ENCODE assay signal across 23 cellular contexts in the genomic region with DNA sequence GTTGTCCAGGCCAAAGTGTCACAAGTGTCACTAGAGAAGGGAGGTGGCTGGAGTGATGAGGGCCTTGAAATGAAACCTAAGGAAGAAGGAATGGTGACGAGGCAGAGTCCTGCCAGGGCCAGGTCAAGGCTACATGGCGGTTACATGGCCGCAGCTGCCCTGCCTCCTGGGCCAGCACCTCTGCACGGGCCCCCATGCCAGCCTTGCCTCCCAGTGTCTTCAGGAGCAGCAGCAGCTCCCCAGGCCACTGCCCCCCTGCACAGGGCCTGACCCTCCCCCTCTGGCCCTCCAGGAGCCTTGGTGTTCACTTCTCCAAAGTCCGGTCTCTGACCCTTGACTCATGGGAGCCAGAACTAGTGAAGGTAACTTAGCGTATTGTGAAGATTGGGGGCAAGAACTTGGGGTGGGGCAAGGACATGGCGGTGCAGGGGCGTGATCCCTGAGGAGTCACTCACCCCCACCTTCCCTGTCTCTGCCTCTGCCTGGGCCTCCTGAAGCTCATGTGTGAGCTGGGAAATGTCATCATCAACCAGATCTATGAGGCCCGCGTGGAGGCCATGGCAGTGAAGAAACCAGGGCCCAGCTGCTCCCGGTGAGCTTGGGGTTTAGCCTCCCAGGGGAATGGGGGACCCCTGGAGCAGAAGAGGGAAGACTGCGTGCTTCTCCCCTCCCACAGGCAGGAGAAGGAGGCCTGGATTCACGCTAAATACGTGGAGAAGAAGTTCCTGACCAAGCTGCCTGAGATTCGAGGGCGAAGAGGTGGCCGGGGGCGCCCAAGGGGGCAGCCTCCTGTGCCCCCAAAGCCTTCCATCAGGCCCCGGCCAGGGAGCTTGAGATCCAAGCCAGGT. TPM values are rescaled to one million over a fixed set of nuclear protein-coding genes. Genes with fewer than 3 reads are reported as not detected.
A peak's percentile ranks its signal among the peaks of the same experiment; 100 is the strongest.
DNase-seq lines count a peak whose midpoint lies in the region; ATAC-seq and TF ChIP-seq lines count a peak whose summit lies in the region.
"Had no signal": no experiment of that assay in that cellular context is flagged by ENCODE, and none has a peak within 500 bp of the region (broad histone marks: within the 10 kb centered on the region; RNA-seq: fewer than 3 reads in every experiment).

No MANE protein-coding gene starts in this region.

- CTCF ChIA-PET in HEK293 (lab: Yijun Ruan, JAX): interaction anchor here (0.6 to 3.5 kb wide), 11 partner anchors 19 to 646 kb away, joined by 3 to 29 read pairs (median 4); a partner anchor contains a TSS

- peaks cover 35% of the 10 kb centered on the region for H3K4me1 Mint-ChIP-seq in activated T-cell treated with anti-CD3 and anti-CD28 coated beads, Interleukin-2, amount 50 U/mL, for 24 hours (ENCODE audit: low read depth)
- H3K4me1 Mint-ChIP-seq in effector memory CD8-positive, alpha-beta T cell (ENCODE audit: low read depth in 2 of 2): peaks cover 27 to 36% of the 10 kb centered on the region in 2 donors
- peaks cover 21% of the 10 kb centered on the region for H3K4me1 Mint-ChIP-seq in progenitor cell of endocrine pancreas (ENCODE audit: low read depth)

- H3K4me3 ChIP-seq in HEK293 (ENCODE audit: low read depth, low read length): no peak overlapping the region
- H3K4me3 ChIP-seq: BLaER1 treated with 17β-estradiol and CSF1 and Interleukin-3, amounts not matched to agents 10 nM and 100 nM; heart right ventricle; uterus had no signal

- DNase-seq in activated T-cell treated with anti-CD3 and anti-CD28 coated beads, Interleukin-2, amount 50 U/mL, for 24 hours: no peak
- no peak for DNase-seq in activated T-cell treated with anti-CD3 and anti-CD28 coated beads, Interleukin-2, amount 50 U/mL, for 1 hour
- no peak for DNase-seq in effector memory CD8-positive, alpha-beta T cell
- no peak for DNase-seq in progenitor cell of endocrine pancreas (ENCODE audit: low spot score, unreplicated experiment)
- no peak for DNase-seq in NCI-H1694 (lab: John Stamatoyannopoulos, UW)
- no peak for DNase-seq in caudate nucleus (lab: John Stamatoyannopoulos, UW)
- DNase-seq in NCI-H1048 (lab: John Stamatoyannopoulos, UW): no peak
- DNase-seq: anterior cingulate cortex, DMS 273 treated with DMSO at 0.1 percent for 48 hours, GDM1, H9, heart right ventricle, immature natural killer cell, NCI-H1436, NCI-H2171, SHP77, uterus had no signal

- H3K36me3 Mint-ChIP-seq in activated T-cell treated with anti-CD3 and anti-CD28 coated beads, Interleukin-2, amount 50 U/mL, for 24 hours (ENCODE audit: low read depth): peaks cover 90% of the 10 kb centered on the region
- H3K36me3 Mint-ChIP-seq in effector memory CD8-positive, alpha-beta T cell (ENCODE audit: insufficient read depth): peaks cover 69% of the 10 kb centered on the region
- H3K36me3 Mint-ChIP-seq in progenitor cell of endocrine pancreas (ENCODE audit: insufficient read depth): no peaks in the 10 kb centered on the region

- H3K9me3 Mint-ChIP-seq in activated T-cell treated with anti-CD3 and anti-CD28 coated beads, Interleukin-2, amount 50 U/mL, for 24 hours: no peaks in the 10 kb centered on the region
- no peaks in the 10 kb centered on the region for H3K9me3 Mint-ChIP-seq in effector memory CD8-positive, alpha-beta T cell
- no peaks in the 10 kb centered on the region for H3K9me3 Mint-ChIP-seq in progenitor cell of endocrine pancreas (ENCODE audit: low read depth)
- H3K9me3 Mint-ChIP-seq: H9, immature natural killer cell had no signal

- H3K4me3 Mint-ChIP-seq in activated T-cell treated with anti-CD3 and anti-CD28 coated beads, Interleukin-2, amount 50 U/mL, for 24 hours: no peak overlapping the region
- no peak overlapping the region for H3K4me3 Mint-ChIP-seq in effector memory CD8-positive, alpha-beta T cell
- no peak overlapping the region for H3K4me3 Mint-ChIP-seq in progenitor cell of endocrine pancreas (ENCODE audit: low read depth)
- H3K4me3 Mint-ChIP-seq: immature natural killer cell had no signal

- no peaks in the 10 kb centered on the region for H3K36me3 ChIP-seq in HEK293 (ENCODE audit: control insufficient read depth in 2 of 2, insufficient read depth in 1 of 2, low read length in 2 of 2)
- H3K36me3 ChIP-seq: uterus had no signal

- H3K27ac ChIP-seq in HEK293 (ENCODE audit: extremely low read depth, low read depth, low read length) (no peak overlapping the region), caudate nucleus (ENCODE audit: low read depth, low read length) (no peak overlapping the region)
- H3K27ac ChIP-seq: BLaER1 treated with 17β-estradiol and CSF1 and Interleukin-3, amounts not matched to agents 10 nM and 100 nM had no signal

- POLR2A ChIA-PET in HEK293 (lab: Yijun Ruan, JAX): interaction anchor here (0.6 to 4.4 kb wide), 4 partner anchors 18 to 140 kb away, joined by 3 to 25 read pairs (median 4); a partner anchor contains a TSS

- H3K9me3 ChIP-seq in HEK293 (ENCODE audit: control insufficient read depth, insufficient read depth, low read depth, low read length): no peaks in the 10 kb centered on the region
- H3K9me3 ChIP-seq: BLaER1 treated with 17β-estradiol and CSF1 and Interleukin-3, amounts not matched to agents 10 nM and 100 nM; heart right ventricle; uterus had no signal

- peak overlapping the region; percentile 37 for H3K27ac Mint-ChIP-seq in activated T-cell treated with anti-CD3 and anti-CD28 coated beads, Interleukin-2, amount 50 U/mL, for 24 hours
- H3K27ac Mint-ChIP-seq in effector memory CD8-positive, alpha-beta T cell: peak overlapping the region; percentile 84 to 90
- peak overlapping the region; percentile 20 for H3K27ac Mint-ChIP-seq in progenitor cell of endocrine pancreas

- H3K4me1 ChIP-seq in HEK293 (ENCODE audit: control insufficient read depth, insufficient read depth, low read length): peaks cover 14% of the 10 kb centered on the region

- no peak for ATAC-seq in effector memory CD8-positive, alpha-beta T cell (replicated peaks)
- ATAC-seq: heart right ventricle had no signal

- H3K27me3 Mint-ChIP-seq in activated T-cell treated with anti-CD3 and anti-CD28 coated beads, Interleukin-2, amount 50 U/mL, for 24 hours: no peaks in the 10 kb centered on the region
- H3K27me3 Mint-ChIP-seq in effector memory CD8-positive, alpha-beta T cell: no peaks in the 10 kb centered on the region
- H3K27me3 Mint-ChIP-seq in progenitor cell of endocrine pancreas: peaks cover 8% of the 10 kb centered on the region

- TF ChIP-seq CTCF in HEK293 (tag by site-specific recombination; IDR thresholded peaks at IDR 0.05) (no peak), progenitor cell of endocrine pancreas (IDR thresholded peaks at IDR 0.05; ENCODE audit: unreplicated experiment) (no peak)

TF ChIP-seq in HEK293, 187 proteins besides CTCF, POLR2A, EP300 and RAD21 (continues in another document):
- TF ChIP-seq, protein P1, sequence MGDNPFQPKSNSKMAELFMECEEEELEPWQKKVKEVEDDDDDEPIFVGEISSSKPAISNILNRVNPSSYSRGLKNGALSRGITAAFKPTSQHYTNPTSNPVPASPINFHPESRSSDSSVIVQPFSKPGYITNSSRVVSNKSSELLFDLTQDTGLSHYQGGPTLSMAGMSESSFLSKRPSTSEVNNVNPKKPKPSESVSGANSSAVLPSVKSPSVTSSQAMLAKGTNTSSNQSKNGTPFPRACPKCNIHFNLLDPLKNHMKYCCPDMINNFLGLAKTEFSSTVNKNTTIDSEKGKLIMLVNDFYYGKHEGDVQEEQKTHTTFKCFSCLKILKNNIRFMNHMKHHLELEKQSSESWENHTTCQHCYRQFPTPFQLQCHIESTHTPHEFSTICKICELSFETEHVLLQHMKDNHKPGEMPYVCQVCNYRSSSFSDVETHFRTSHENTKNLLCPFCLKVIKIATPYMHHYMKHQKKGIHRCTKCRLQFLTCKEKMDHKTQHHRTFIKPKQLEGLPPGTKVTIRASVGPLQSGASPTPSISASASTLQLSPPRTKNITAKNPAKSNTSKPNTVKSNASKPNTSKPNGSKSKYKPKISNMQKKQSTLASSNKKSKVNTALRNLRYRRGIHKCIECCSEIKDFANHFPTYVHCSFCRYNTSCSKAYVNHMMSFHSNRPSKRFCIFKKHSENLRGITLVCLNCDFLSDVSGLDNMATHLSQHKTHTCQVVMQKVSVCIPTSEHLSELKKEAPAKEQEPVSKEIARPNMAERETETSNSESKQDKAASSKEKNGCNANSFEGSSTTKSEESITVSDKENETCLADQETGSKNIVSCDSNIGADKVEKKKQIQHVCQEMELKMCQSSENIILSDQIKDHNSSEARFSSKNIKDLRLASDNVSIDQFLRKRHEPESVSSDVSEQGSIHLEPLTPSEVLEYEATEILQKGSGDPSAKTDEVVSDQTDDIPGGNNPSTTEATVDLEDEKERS (tag by site-specific recombination; IDR thresholded peaks at IDR 0.05): no peak
- TF ChIP-seq GLIS2 (tag by site-specific recombination; IDR thresholded peaks at IDR 0.05) (peak; percentile 47; the same call in 1 of the 2 replicates), GLIS1 (tag by site-specific recombination; IDR thresholded peaks at IDR 0.05) (peak; percentile 79), ZNF585B (tag by site-specific recombination; IDR thresholded peaks at IDR 0.05) (no peak), ZNF560 (tag by site-specific recombination; IDR thresholded peaks at IDR 0.05; ENCODE audit: borderline replicate concordance) (no peak), YY1 (tag by site-specific recombination; IDR thresholded peaks at IDR 0.05) (no peak), ZNF175 (tag by site-specific recombination; IDR thresholded peaks at IDR 0.05) (no peak), ZNF629 (tag by site-specific recombination; IDR thresholded peaks at IDR 0.05) (no peak)
- TF ChIP-seq, protein P2, sequence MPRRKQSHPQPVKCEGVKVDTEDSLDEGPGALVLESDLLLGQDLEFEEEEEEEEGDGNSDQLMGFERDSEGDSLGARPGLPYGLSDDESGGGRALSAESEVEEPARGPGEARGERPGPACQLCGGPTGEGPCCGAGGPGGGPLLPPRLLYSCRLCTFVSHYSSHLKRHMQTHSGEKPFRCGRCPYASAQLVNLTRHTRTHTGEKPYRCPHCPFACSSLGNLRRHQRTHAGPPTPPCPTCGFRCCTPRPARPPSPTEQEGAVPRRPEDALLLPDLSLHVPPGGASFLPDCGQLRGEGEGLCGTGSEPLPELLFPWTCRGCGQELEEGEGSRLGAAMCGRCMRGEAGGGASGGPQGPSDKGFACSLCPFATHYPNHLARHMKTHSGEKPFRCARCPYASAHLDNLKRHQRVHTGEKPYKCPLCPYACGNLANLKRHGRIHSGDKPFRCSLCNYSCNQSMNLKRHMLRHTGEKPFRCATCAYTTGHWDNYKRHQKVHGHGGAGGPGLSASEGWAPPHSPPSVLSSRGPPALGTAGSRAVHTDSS (tag by site-specific recombination; IDR thresholded peaks at IDR 0.05): no peak

RNA-seq across cellular contexts. Expression of a gene that starts 4.1 kb away (rescaled TPM):
- total RNA-seq in progenitor cell of endocrine pancreas: 11.3 and 12.4 TPM in 2 replicates

RNA-seq across cellular contexts. Expression of a gene that starts 7.1 kb away (rescaled TPM):
- total RNA-seq in progenitor cell of endocrine pancreas: not detected in 2 replicates
- total RNA-seq: activated CD8-positive, alpha-beta memory T cell treated with anti-CD3 and anti-CD28 coated beads for 36 hours; H9; lower leg skin; OCI-LY7; subcutaneous adipose tissue; uterus had no signal

RNA-seq across cellular contexts. Expression of a gene that starts 11.5 kb away (rescaled TPM):
- 1.0 TPM in 1 of 2 replicates, not detected in the other for total RNA-seq in progenitor cell of endocrine pancreas

RNA-seq across cellular contexts. Expression of a gene that starts 18.7 kb away (rescaled TPM):
- total RNA-seq in progenitor cell of endocrine pancreas: 75.2 TPM in 2 replicates

RNA-seq across cellular contexts. Expression of a gene that starts 32.7 kb away (rescaled TPM):
- total RNA-seq in progenitor cell of endocrine pancreas: 77.1 and 81.1 TPM in 2 replicates

Comparison
In these comparisons a context has a peak if more than half of its experiments do, and no peak if none do; other contexts are left out.
1. H3K27ac Mint-ChIP-seq: peak in every context shown above with its lines; median percentile 87 in effector memory CD8-positive, alpha-beta T cell; 37 in activated T-cell treated with anti-CD3 and anti-CD28 coated beads, Interleukin-2, amount 50 U/mL, for 24 hours; 20 in progenitor cell of endocrine pancreas.